In genomic region chr11:69301033-69301490, GRCh38 we compare ENCODE assay signal across 2 cellular contexts.
TF ChIP-seq lines count a peak whose summit lies in the region.

No MANE protein-coding gene starts in this region.

TF ChIP-seq in IMR-90, 13 proteins besides CTCF, POLR2A, EP300 and RAD21:
- TF ChIP-seq USF2 (IDR thresholded peaks at IDR 0.05; ENCODE audit: low read depth, low read length) (no peak), CEBPB (IDR thresholded peaks at IDR 0.05; ENCODE audit: low read depth, low read length) (no peak), BHLHE40 (IDR thresholded peaks at IDR 0.05; ENCODE audit: low read depth, low read length) (no peak), FOS (IDR thresholded peaks at IDR 0.05; ENCODE audit: low read depth, low read length) (no peak), ELK1 (IDR thresholded peaks at IDR 0.05; ENCODE audit: borderline replicate concordance, low read depth, low read length) (no peak), MAZ (IDR thresholded peaks at IDR 0.05; ENCODE audit: borderline replicate concordance, low read depth, low read length) (no peak), RCOR1 (IDR thresholded peaks at IDR 0.05; ENCODE audit: insufficient replicate concordance, low read length) (no peak), MAFK (IDR thresholded peaks at IDR 0.05; ENCODE audit: low read depth, low read length) (no peak), MXI1 (IDR thresholded peaks at IDR 0.05; ENCODE audit: borderline replicate concordance, low read depth, low read length) (no peak), SMC3 (IDR thresholded peaks at IDR 0.05; ENCODE audit: low read depth, low read length) (no peak), NFE2L2 (IDR thresholded peaks at IDR 0.05; ENCODE audit: low read depth, low read length) (no peak), CHD1 (IDR thresholded peaks at IDR 0.05; ENCODE audit: low read depth, low read length) (no peak), RFX5 (IDR thresholded peaks at IDR 0.05; ENCODE audit: low read depth, low read length) (no peak)
TF ChIP-seq in IMR-90: peak in this region for 0.

TF ChIP-seq in K562, 482 proteins besides CTCF, POLR2A, EP300 and RAD21:
- TF ChIP-seq SREBF1 (IDR thresholded peaks at IDR 0.05; ENCODE audit: borderline replicate concordance, low read depth, low read length): no peak
- no peak for TF ChIP-seq RBFOX2 (IDR thresholded peaks at IDR 0.05; ENCODE audit: low read depth, low read length)
- 0 out of 2 replicates have a peak, but pooled peaks have one; percentile 34 for TF ChIP-seq FOXK1 (CRISPR knock-in tag; IDR thresholded peaks at IDR 0.05; ENCODE audit: borderline replicate concordance)
